13 cellular contexts compared by ENCODE assay signal in genomic region chr10:117545141-117546019, GRCh38. TPM values are rescaled to one million over a fixed set of nuclear protein-coding genes. Genes with fewer than 3 reads are reported as not detected.
DNase-seq lines count a peak whose midpoint lies in the region; ATAC-seq, FAIRE-seq and TF ChIP-seq lines count a peak whose summit lies in the region.
"Had no signal": no experiment of that assay in that cellular context is flagged by ENCODE, and none has a peak within 500 bp of the region (broad histone marks: within the 10 kb centered on the region; RNA-seq: fewer than 3 reads in every experiment).

No MANE protein-coding gene starts in this region.

- no peak for TF ChIP-seq CTCF in fibroblast of mammary gland (conservative IDR thresholded peaks at IDR 0.05; ENCODE audit: control insufficient read depth, insufficient read depth, low read depth, low read length)
- TF ChIP-seq CTCF in nephron progenitor cell (IDR thresholded peaks at IDR 0.05), result no peak

- H3K27ac Mint-ChIP-seq in nephron progenitor cell, result no peak overlapping the region
- H3K27ac Mint-ChIP-seq: immature natural killer cell had no signal

- H3K4me3 ChIP-seq in fibroblast of mammary gland (ENCODE audit: control insufficient read depth, low read depth, low read length), result peak overlapping the region; percentile 62

- intact Hi-C loops in Right ventricle myocardium inferior (cut with DNase I), result no loop called here
- intact Hi-C loops in Right ventricle myocardium superior (cut with DNase I), result no loop called here

- peaks cover 63% of the 10 kb centered on the region for H3K4me1 Mint-ChIP-seq in nephron progenitor cell

- peaks cover 100% of the 10 kb centered on the region for H3K27me3 Mint-ChIP-seq in nephron progenitor cell (ENCODE audit: low read depth, poor library complexity)

- DNase-seq in Right ventricle myocardium inferior (ENCODE audit: missing footprints), result peak; percentile 45
- DNase-seq in Right ventricle myocardium superior, result no peak
- DNase-seq in fibroblast of mammary gland (ENCODE audit: low read depth), result no peak
- peak; percentile 50 for DNase-seq in nephron progenitor cell
- DNase-seq in OCI-M1 (lab: John Stamatoyannopoulos, UW), result no peak
- no peak for DNase-seq in activated gamma-delta T cell treated with Interleukin-2 at 50 U/mL for 16 hours
- DNase-seq in GM19239 (ENCODE audit: insufficient read length, low spot score), result no peak
- DNase-seq in SIG-M5 treated with dmso at 0.1 percent for 504 hours (lab: John Stamatoyannopoulos, UW; ENCODE audit: unreplicated experiment), result no peak
- DNase-seq: C1 segment of cervical spinal cord, immature natural killer cell, KBM-7 had no signal

- ATAC-seq in Right ventricle myocardium inferior (no peak), Right ventricle myocardium superior (ENCODE audit: poor library complexity) (no peak)

- H3K4me3 Mint-ChIP-seq in nephron progenitor cell, result peak overlapping the region; percentile 90

- peaks cover 8% of the 10 kb centered on the region for H3K36me3 Mint-ChIP-seq in nephron progenitor cell (ENCODE audit: low read depth)
- H3K36me3 Mint-ChIP-seq: immature natural killer cell had no signal

- H3K9me3 Mint-ChIP-seq in nephron progenitor cell, result peaks cover 4% of the 10 kb centered on the region

- FAIRE-seq in GM19239 (lab: Jason Lieb, UNC), result no peak
- FAIRE-seq: bronchial epithelial cell had no signal

RNA-seq across cellular contexts. Expression of gene EMX2, which starts 2.8 kb away (rescaled TPM):
- total RNA-seq in Right ventricle myocardium inferior, result not detected
- total RNA-seq in Right ventricle myocardium superior, result not detected
- total RNA-seq: bronchial epithelial cell, H4 had no signal

Comparison
In these comparisons a context has a peak if more than half of its experiments do, and no peak if none do; other contexts are left out.
1. DNase-seq: peak in Right ventricle myocardium inferior (single experiment) and nephron progenitor cell (single experiment); none in Right ventricle myocardium superior (single experiment), fibroblast of mammary gland (single experiment), OCI-M1 (single experiment), activated gamma-delta T cell treated with Interleukin-2 at 50 U/mL for 16 hours (single experiment), GM19239 (single experiment) and SIG-M5 treated with dmso at 0.1 percent for 504 hours (single experiment).